Comparison of ENCODE assay signal across 25 cellular contexts in the genomic region with DNA sequence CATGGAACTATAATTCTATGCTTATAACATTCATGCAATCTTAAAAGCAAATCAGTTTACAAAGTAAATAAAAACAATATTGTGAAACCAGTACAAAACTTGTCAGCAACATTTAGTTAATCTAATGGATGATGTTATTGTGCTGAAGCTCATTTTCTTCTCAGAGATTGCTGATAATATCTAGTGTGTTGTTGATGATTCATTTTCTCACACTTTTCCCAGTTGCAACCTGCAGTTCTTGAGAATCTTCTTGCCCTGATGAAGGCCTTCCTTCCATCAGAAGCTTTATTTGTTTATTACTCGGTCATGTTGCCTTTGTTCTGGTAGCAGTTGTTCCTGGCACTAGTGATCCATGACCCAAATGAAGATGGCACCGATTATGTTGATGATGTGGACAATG. TPM values are rescaled to one million over a fixed set of nuclear protein-coding genes. Genes with fewer than 3 reads are reported as not detected.
"Had no signal": no experiment of that assay in that cellular context is flagged by ENCODE, and none has a peak within 500 bp of the region (broad histone marks: within the 10 kb centered on the region; RNA-seq: fewer than 3 reads in every experiment).

No MANE protein-coding gene starts in this region.

- ATAC-seq: activated CD4-positive, alpha-beta T cell treated with anti-CD3 and anti-CD28 coated beads for 36 hours; activated T-cell treated with anti-CD3 and anti-CD28 coated beads, Interleukin-2, amount 50 U/mL, for 72 hours; Panc1; Right ventricle myocardium inferior had no signal

- H3K27me3 ChIP-seq: brain microvascular endothelial cell had no signal

- H3K4me3 ChIP-seq: SK-N-MC had no signal

- H3K27ac ChIP-seq: brain microvascular endothelial cell, SK-N-MC, VCaP had no signal

- H3K36me3 ChIP-seq: brain microvascular endothelial cell had no signal

- DNase-seq: activated CD4-positive, alpha-beta memory T cell treated with anti-CD3 and anti-CD28 coated beads, Interleukin-2, amount 10 ng/mL, durations not matched to agents 7 days and 5 days; activated CD4-positive, alpha-beta T cell treated with anti-CD3 and anti-CD28 coated beads for 36 hours; activated CD4-positive, alpha-beta T cell treated with anti-CD3 and anti-CD28 coated beads, Interleukin-2, amount 50 U/mL, for 1 hour; activated gamma-delta T cell treated with Interleukin-2 at 50 U/mL for 16 hours; activated naive CD4-positive, alpha-beta T cell treated with anti-CD3 and anti-CD28 coated beads, Interleukin-2, amount 10 ng/mL, durations not matched to agents 7 days and 5 days; activated naive CD8-positive, alpha-beta T cell treated with anti-CD3 and anti-CD28 coated beads for 36 hours; activated T-cell treated with anti-CD3 and anti-CD28 coated beads for 4 hours; activated T-cell treated with anti-CD3 and anti-CD28 coated beads, Interleukin-2, amount 50 U/mL, for 72 hours; brain microvascular endothelial cell; MM.1S; NCI-H1105; NCI-H1436; NCI-H1694 treated with DMSO at 0.1 percent for 48 hours; NCI-H2029 treated with DMSO at 0.1 percent for 48 hours; NCI-H345; NCI-H510A; NCI-H526 treated with DMSO at 0.1 percent for 48 hours; NCI-H82; RPMI8226; T-helper 1 cell had no signal

RNA-seq across cellular contexts. Expression of a gene that starts 5.2 kb away (rescaled TPM):
- total RNA-seq: activated CD4-positive, alpha-beta memory T cell treated with anti-CD3 and anti-CD28 coated beads, Interleukin-2, amount 10 ng/mL, durations not matched to agents 7 days and 5 days; activated CD4-positive, alpha-beta T cell treated with anti-CD3 and anti-CD28 coated beads for 36 hours; OCI-LY7 had no signal
